In genomic region chr4:12965334-12965733, GRCh38 we compare ENCODE assay signal across 34 cellular contexts.
"Had no signal": no experiment of that assay in that cellular context is flagged by ENCODE, and none has a peak within 500 bp of the region (broad histone marks: within the 10 kb centered on the region; RNA-seq: fewer than 3 reads in every experiment).

No MANE protein-coding gene starts in this region.

- H3K36me3 ChIP-seq: ascending aorta, cardiac muscle cell, Peyer's patch, SJSA1, WERI-Rb-1 had no signal

- H3K4me2 ChIP-seq: KMS-11 had no signal

- H3K9ac ChIP-seq: KMS-11 had no signal

- H3K27me3 ChIP-seq: ascending aorta, cardiac muscle cell, Peyer's patch, SJSA1 had no signal

- H3K27ac ChIP-seq: ascending aorta, cardiac muscle cell, KMS-11, Peyer's patch, SJSA1, WERI-Rb-1 had no signal

- H3K4me1 ChIP-seq: ascending aorta, Peyer's patch, SJSA1 had no signal

- DNase-seq: activated CD4-positive, alpha-beta T cell treated with anti-CD3 and anti-CD28 coated beads for 1 hour; activated CD4-positive, alpha-beta T cell treated with anti-CD3 and anti-CD28 coated beads for 48 hours; activated CD4-positive, CD25-positive, alpha-beta regulatory T cell; activated CD8-positive, alpha-beta T cell treated with anti-CD3 and anti-CD28 coated beads for 36 hours; activated gamma-delta T cell; activated naive CD4-positive, alpha-beta T cell treated with Interleukin-2 at 50 U/mL for 16 hours; activated naive CD8-positive, alpha-beta T cell treated with anti-CD3 and anti-CD28 coated beads, Interleukin-2, amount 10 ng/mL, durations not matched to agents 7 days and 5 days; activated T-cell treated with anti-CD3 and anti-CD28 coated beads, Interleukin-2, amount 50 U/mL, for 1 hour; activated T-cell treated with anti-CD3 and anti-CD28 coated beads, Interleukin-2, amount 50 U/mL, for 72 hours; amygdala; NCI-H1105; NCI-H1417 treated with DMSO at 0.1 percent for 48 hours; NCI-H187 treated with DMSO at 0.1 percent for 48 hours; NCI-H2081; NCI-H2171 treated with DMSO at 0.1 percent for 48 hours; NCI-H2227 treated with DMSO at 0.1 percent for 48 hours; NCI-H446; NCI-H510A treated with DMSO at 0.1 percent for 48 hours; NCI-H526 treated with DMSO at 0.1 percent for 48 hours; NCI-H82; PC-3; Peyer's patch; RPMI8226; SHP77 treated with DMSO at 0.1 percent for 48 hours; SW 1271; T-helper 1 cell; T-helper 2 cell; T-helper 9 cell; WERI-Rb-1 had no signal

- H3K4me3 ChIP-seq: ascending aorta, cardiac muscle cell, Peyer's patch, SJSA1 had no signal

- ATAC-seq: activated CD8-positive, alpha-beta T cell treated with anti-CD3 and anti-CD28 coated beads for 36 hours; activated T-cell treated with anti-CD3 and anti-CD28 coated beads, Interleukin-2, amount 50 U/mL, for 72 hours; PC-3; SK-N-SH treated with all-trans-retinoic acid at 6 μM for 48 hours had no signal

- H3K9me3 ChIP-seq: ascending aorta, Peyer's patch, SJSA1 had no signal
